7 cellular contexts compared by ENCODE assay signal in genomic region chr18:6413554-6414117, GRCh38. TPM values are rescaled to one million over a fixed set of nuclear protein-coding genes. Genes with fewer than 3 reads are reported as not detected.
DNase-seq lines count a peak whose midpoint lies in the region; ATAC-seq, FAIRE-seq and TF ChIP-seq lines count a peak whose summit lies in the region.

No MANE protein-coding gene starts in this region.

- TF ChIP-seq RAD21 in GM12878 (IDR thresholded peaks at IDR 0.05; ENCODE audit: insufficient read depth, low read depth, low read length): no peak

- no peaks in the 10 kb centered on the region for H3K27me3 ChIP-seq in GM12878 (replicated peaks in 1 of 2; ENCODE audit: control insufficient read depth in 2 of 2, insufficient read depth in 2 of 2, low read length in 1 of 2)
- H3K27me3 ChIP-seq in stomach smooth muscle (ENCODE audit: control insufficient read depth in 1 of 2, insufficient read depth in 2 of 2, low read length in 2 of 2): no peaks in the 10 kb centered on the region

- H3K36me3 ChIP-seq in GM12878 (ENCODE audit: control insufficient read depth in 2 of 2, insufficient read depth in 2 of 2, low read length in 1 of 2): no peaks in the 10 kb centered on the region
- H3K36me3 ChIP-seq in stomach smooth muscle (ENCODE audit: control insufficient read depth in 2 of 2, insufficient read depth in 2 of 2, low read length in 2 of 2): no peaks in the 10 kb centered on the region

- H3K27me3 Mint-ChIP-seq in IgD-negative memory B cell: peaks cover 10% of the 10 kb centered on the region

- H3K9ac ChIP-seq in GM12878 (ENCODE audit: control insufficient read depth, insufficient read depth, low read length) (peak overlapping the region; percentile 68), stomach smooth muscle (ENCODE audit: low read length in 2 of 2) (peak overlapping the region; percentile 47 to 73)

- 97% methylated on average over 25 of the region's 25 CpGs for WGBS in GM12878 (ENCODE audit: insufficient coverage, insufficient replicate concordance, low lambda C conversion rate, missing lambda C conversion rate)
- WGBS in lower leg skin, 2 donors: 21 to 26% methylated on average over 20 to 25 of the region's 25 CpGs

- TF ChIP-seq POLR2A in GM12878 (IDR thresholded peaks at IDR 0.05; ENCODE audit: low read depth, low read length) (no peak), lower leg skin (IDR thresholded peaks at IDR 0.05) (no peak)

- in situ Hi-C loops in GM12878 (cut with MboI): no loop called here

- H3K27ac ChIP-seq in GM12878 (ENCODE audit: control insufficient read depth, insufficient read depth) (no peak overlapping the region; the same call in 1 of the 2 replicates), stomach smooth muscle (ENCODE audit: low read length) (peak overlapping the region; percentile 41)

- no TSS peak for BruUV-seq in GM12878 (replicated peaks; lab: Mats Ljungman, UMichigan)

- peak overlapping the region; percentile 70 to 85 (median 74) for H3K4me3 Mint-ChIP-seq in IgD-negative memory B cell

- CTCF ChIA-PET in GM12878 (lab: Yijun Ruan, JAX): no interaction called here

- H3K36me3 Mint-ChIP-seq in IgD-negative memory B cell: no peaks in the 10 kb centered on the region

- peak overlapping the region; percentile 78 for H2AFZ ChIP-seq in GM12878 (ENCODE audit: control insufficient read depth, low read depth, low read length)

- peaks cover 0 to 6% (median 0%) of the 10 kb centered on the region in 3 donors for H3K9me3 Mint-ChIP-seq in IgD-negative memory B cell

- peaks cover 8 to 12% (median 9%) of the 10 kb centered on the region in 3 donors for H3K4me1 Mint-ChIP-seq in IgD-negative memory B cell

- DNase-seq in GM12878 (ENCODE audit: low read depth, low spot score) (no peak), lower leg skin (ENCODE audit: low spot score in 2 of 2) (no peak), NCI-H1092 (lab: John Stamatoyannopoulos, UW) (no peak), GM20000 (ENCODE audit: low spot score) (no peak), foreskin fibroblast (no peak)

- H3K4me1 ChIP-seq in GM12878 (ENCODE audit: control insufficient read depth, insufficient read depth, low read length) (peaks cover 5% of the 10 kb centered on the region; the same call in 1 of the 2 replicates), stomach smooth muscle (ENCODE audit: control insufficient read depth, insufficient read depth, low read length) (peaks cover 4% of the 10 kb centered on the region)

- no peak for FAIRE-seq in GM12878 (lab: Jason Lieb, UNC)

- POLR2A ChIA-PET in GM12878 (lab: Charles Lee): no interaction called here

- intact Hi-C loops in GM12878 (cut with micrococcal nuclease; ENCODE audit: unreplicated experiment) (loop anchor here (5.0 to 10.0 kb wide), 2 partner anchors 51 to 439 kb away; no protein-coding TSS in a partner anchor), lower leg skin (cut with DNase I; ENCODE audit: low total_unique reads) (no loop called here)

- no peaks in the 10 kb centered on the region for H4K20me1 ChIP-seq in GM12878 (ENCODE audit: control insufficient read depth, insufficient read depth)

- SMC1A ChIA-PET in GM12878 (lab: Charles Lee; ENCODE audit: uncharacterized antibody, unreplicated experiment): interaction anchor here (1.2 kb wide), 1 partner anchor 9 kb away, joined by 3 read pairs; no protein-coding TSS in a partner anchor

- RAD21 ChIA-PET in GM12878 (lab: Charles Lee; ENCODE audit: unreplicated experiment): interaction anchor here (1.2 kb wide), 1 partner anchor 49 kb away, joined by 3 read pairs; no protein-coding TSS in a partner anchor

- H3K27ac Mint-ChIP-seq in IgD-negative memory B cell: no peak overlapping the region

- H3K9me3 ChIP-seq in GM12878 (replicated peaks; ENCODE audit: control insufficient read depth, insufficient read depth, low read length): no peaks in the 10 kb centered on the region
- no peaks in the 10 kb centered on the region for H3K9me3 ChIP-seq in stomach smooth muscle (ENCODE audit: control insufficient read depth in 2 of 2, low read length in 2 of 2)

- ATAC-seq in GM12878: no peak

- TF ChIP-seq CTCF in GM12878 (IDR thresholded peaks at IDR 0.05 in 2 of 3, conservative IDR thresholded peaks at IDR 0.05 in 1 of 3; ENCODE audit: control insufficient read depth in 2 of 3, extremely low read depth in 1 of 3, insufficient read depth in 1 of 3, low read depth in 3 of 3, low read length in 3 of 3) (no peak), lower leg skin (IDR thresholded peaks at IDR 0.05) (no peak), GM20000 (IDR thresholded peaks at IDR 0.05; ENCODE audit: extremely low read depth, missing control alignments) (no peak), foreskin fibroblast (IDR thresholded peaks at IDR 0.05; ENCODE audit: low read depth, low read length) (no peak)

- H3K4me3 ChIP-seq in GM12878 (peak overlapping the region; percentile 82), lower leg skin (ENCODE audit: low read depth, poor library complexity, severe bottlenecking) (peak overlapping the region; percentile 78), stomach smooth muscle (ENCODE audit: low read length in 2 of 2) (peak overlapping the region; percentile 71 to 87), foreskin fibroblast (ENCODE audit: low read depth in 1 of 2, low read length in 2 of 2) (peak overlapping the region in 1 of 2 donors; percentile 53)

- H3K79me2 ChIP-seq in GM12878 (ENCODE audit: control insufficient read depth, insufficient read depth, low read length): peaks cover 4% of the 10 kb centered on the region; the same call in 1 of the 2 replicates

- TF ChIP-seq EP300 in GM12878 (IDR thresholded peaks at IDR 0.05; ENCODE audit: borderline replicate concordance in 1 of 2, control insufficient read depth in 1 of 2, low read depth in 2 of 2, low read length in 2 of 2): no peak

- H3K4me2 ChIP-seq in GM12878 (ENCODE audit: control insufficient read depth, insufficient read depth): peak overlapping the region; percentile 85

TF ChIP-seq in GM12878, 131 proteins besides CTCF, POLR2A, EP300 and RAD21:
- no peak for TF ChIP-seq FOXM1 (IDR thresholded peaks at IDR 0.05; ENCODE audit: low read depth, low read length)
- no peak for TF ChIP-seq GATAD2B (conservative IDR thresholded peaks at IDR 0.05; ENCODE audit: low read depth)
- no peak for TF ChIP-seq TCF12 (IDR thresholded peaks at IDR 0.05; ENCODE audit: low read depth, low read length)
- no peak for TF ChIP-seq NRF1 (conservative IDR thresholded peaks at IDR 0.05; ENCODE audit: low read depth, low read length)
- no peak for TF ChIP-seq USF2 (IDR thresholded peaks at IDR 0.05; ENCODE audit: borderline replicate concordance, low read depth, low read length)
- TF ChIP-seq POU2F2 (IDR thresholded peaks at IDR 0.05; ENCODE audit: borderline replicate concordance, low read depth, low read length): no peak
- no peak for TF ChIP-seq JUND (IDR thresholded peaks at IDR 0.05; ENCODE audit: low read depth, low read length)
- TF ChIP-seq TCF7 (IDR thresholded peaks at IDR 0.05; ENCODE audit: borderline replicate concordance): no peak

RNA-seq across cellular contexts. Expression of gene L3MBTL4, which starts 1.1 kb away (rescaled TPM):
- polyA plus RNA-seq in IgD-negative memory B cell: 0.61 TPM
- 10.6 and 19.0 TPM in 2 replicates for total RNA-seq in GM12878 (2013; cell fraction: nucleolus; rRNA removed)
- 4.9 and 5.3 TPM in 2 replicates for total RNA-seq in GM12878 (2014; rRNA removed)
- total RNA-seq in GM12878 (2014; rRNA removed; fragmentation: Illumina TruSeq; extraction: Trizol): 5.3 and 5.5 TPM in 2 replicates
- 8.7 and 9.7 TPM in 2 replicates for total RNA-seq in GM12878 (2021)
- 1.3 TPM for polyA plus RNA-seq in GM12878 (2011; ENCODE audit: low read depth)
- polyA plus RNA-seq in GM12878 (2011; rRNA removed): 2.5 and 2.6 TPM in 2 replicates
- polyA plus RNA-seq in GM12878 (2011; cell fraction: cytosol; rRNA removed): 1.3 and 1.4 TPM in 2 replicates
- 4.2 TPM in 2 replicates for polyA plus RNA-seq in GM12878 (2011; cell fraction: nucleus; rRNA removed)
- polyA plus RNA-seq in GM12878 (2012): 1.4 and 2.1 TPM in 2 replicates
- 3.7 and 4.7 TPM in 2 replicates for polyA plus RNA-seq in GM12878 (2014; fragmentation: Illumina TruSeq; extraction: Trizol)
- 1 to 10 TPM; 1.3 to 1.6 TPM for polyA plus RNA-seq in GM12878 (2014; fragmentation: Nextera tagmentation; extraction: Ambion mirVana)
- polyA plus RNA-seq in GM12878 (2014; rRNA removed): 2.8 and 3.9 TPM in 2 replicates
- polyA plus RNA-seq in GM12878 (2016; fragmentation: Nextera tagmentation; extraction: Ambion mirVana): 1 to 10 TPM; 2.1 to 4.2 TPM
- polyA minus RNA-seq in GM12878 (2011; rRNA and poly(A)+ RNA removed): 4.6 and 6.4 TPM in 2 replicates
- polyA minus RNA-seq in GM12878 (2011; cell fraction: cytosol; rRNA and poly(A)+ RNA removed): 0.80 and 1.7 TPM in 2 replicates
- 5.9 and 10.8 TPM in 2 replicates for polyA minus RNA-seq in GM12878 (2011; cell fraction: nucleus; rRNA and poly(A)+ RNA removed)
- total RNA-seq in lower leg skin: 10 to 100 TPM; 11.3 to 16.3 (median 11.8) TPM
